ENCODE assay signal across 11 cellular contexts in the genomic region with DNA sequence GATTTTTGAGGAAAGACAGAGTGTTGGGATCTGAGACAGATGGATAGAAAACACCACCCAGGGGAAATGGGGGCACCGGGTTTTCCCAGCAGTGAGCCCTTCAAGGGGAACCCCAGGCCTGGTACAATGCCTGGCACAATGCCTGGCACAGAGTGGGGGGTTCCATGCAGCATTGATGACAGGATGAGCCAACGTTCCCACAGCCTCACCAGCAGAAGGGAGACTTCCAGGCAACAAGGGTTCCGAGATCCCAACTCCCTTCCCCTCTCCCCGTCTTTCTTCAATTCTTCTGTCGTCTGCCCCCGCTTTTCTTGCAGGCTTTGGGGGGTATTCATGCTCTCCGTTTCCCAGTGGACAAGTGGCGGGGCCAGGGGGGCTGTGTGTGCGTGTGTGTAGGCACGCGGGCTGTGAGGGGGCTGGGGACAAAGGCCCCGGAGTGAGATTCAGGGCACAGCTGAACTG.
DNase-seq lines count a peak whose midpoint lies in the region; ATAC-seq and TF ChIP-seq lines count a peak whose summit lies in the region.
"Had no signal": no experiment of that assay in that cellular context is flagged by ENCODE, and none has a peak within 500 bp of the region (broad histone marks: within the 10 kb centered on the region; RNA-seq: fewer than 3 reads in every experiment).

No MANE protein-coding gene starts in this region.

- TF ChIP-seq POLR2A in adrenal gland (IDR thresholded peaks at IDR 0.05) = no peak
- TF ChIP-seq POLR2A in vagina (IDR thresholded peaks at IDR 0.05) = no peak

- no peak overlapping the region for H3K27ac Mint-ChIP-seq in stimulated activated memory B cell treated with anti-CD40 and anti-IgM and Interleukin-4, amounts not matched to agents 10 μg/mL and 1 μg/mL and 100 μg/mL, for 72 hours
- H3K27ac Mint-ChIP-seq: activated T-helper 17 cell treated with anti-CD3 and anti-CD28 coated beads, Interleukin-2, amount 50 U/mL, for 72 hours had no signal

- DNase-seq in adrenal gland = peak in 1 of 7 donors; percentile 40
- DNase-seq in fibroblast of the aortic adventitia (ENCODE audit: low read depth) = peak; percentile 74
- DNase-seq in omental fat pad (ENCODE audit: low spot score) = peak; percentile 66
- no peak for DNase-seq in vagina (ENCODE audit: extremely low spot score in 2 of 2)
- DNase-seq in germinal center (ENCODE audit: low spot score) = no peak
- DNase-seq: foreskin keratinocyte, NCI-H2171 treated with DMSO at 0.1 percent for 48 hours had no signal

- H3K27me3 ChIP-seq in adrenal gland (no peaks in the 10 kb centered on the region), vagina (no peaks in the 10 kb centered on the region)
- H3K27me3 ChIP-seq: foreskin keratinocyte had no signal

- H3K4me3 Mint-ChIP-seq in stimulated activated memory B cell treated with anti-CD40 and anti-IgM and Interleukin-4, amounts not matched to agents 10 μg/mL and 1 μg/mL and 100 μg/mL, for 72 hours = no peak overlapping the region
- H3K4me3 Mint-ChIP-seq: activated T-helper 17 cell treated with anti-CD3 and anti-CD28 coated beads, Interleukin-2, amount 50 U/mL, for 72 hours had no signal

- H3K4me1 ChIP-seq in adrenal gland (replicated peaks in 1 of 2) (peaks cover 9 to 64% of the 10 kb centered on the region in 2 donors), vagina (peaks cover 90% of the 10 kb centered on the region)

- intact Hi-C loops in adrenal gland (cut with DNase I) (loop anchor here in 1 of 2 donors (10.0 kb wide), 1 partner anchor 60 kb away; no protein-coding TSS in a partner anchor), vagina (cut with DNase I) (no loop called here)

- no peaks in the 10 kb centered on the region for H3K36me3 ChIP-seq in adrenal gland (replicated peaks in 1 of 2)
- no peaks in the 10 kb centered on the region for H3K36me3 ChIP-seq in vagina

- ATAC-seq in omental fat pad (ENCODE audit: low FRiP score) (peak; percentile 50), HG02798 (IDR thresholded peaks at IDR 0.05; ENCODE audit: poor library complexity, unreplicated experiment) (no peak)
- ATAC-seq in stimulated activated memory B cell treated with anti-CD40 and anti-IgM and Interleukin-4, amounts not matched to agents 10 μg/mL and 1 μg/mL and 100 μg/mL, for 72 hours = no peak
- ATAC-seq: activated T-helper 17 cell treated with anti-CD3 and anti-CD28 coated beads, Interleukin-2, amount 50 U/mL, for 72 hours had no signal

- H3K9me3 Mint-ChIP-seq in stimulated activated memory B cell treated with anti-CD40 and anti-IgM and Interleukin-4, amounts not matched to agents 10 μg/mL and 1 μg/mL and 100 μg/mL, for 72 hours = no peaks in the 10 kb centered on the region
- H3K9me3 Mint-ChIP-seq: activated T-helper 17 cell treated with anti-CD3 and anti-CD28 coated beads, Interleukin-2, amount 50 U/mL, for 72 hours had no signal

- TF ChIP-seq CTCF in adrenal gland (IDR thresholded peaks at IDR 0.05) = no peak
- no peak for TF ChIP-seq CTCF in fibroblast of the aortic adventitia (IDR thresholded peaks at IDR 0.05; ENCODE audit: insufficient read depth, low read length)
- TF ChIP-seq CTCF in omental fat pad (IDR thresholded peaks at IDR 0.05) = no peak
- no peak for TF ChIP-seq CTCF in vagina (IDR thresholded peaks at IDR 0.05)

- whole genome bisulfite sequencing in adrenal gland, 4 donors = 54 to 72% (median 64%) methylated on average over 12 of the region's 12 CpGs

- no peaks in the 10 kb centered on the region for H3K4me1 Mint-ChIP-seq in stimulated activated memory B cell treated with anti-CD40 and anti-IgM and Interleukin-4, amounts not matched to agents 10 μg/mL and 1 μg/mL and 100 μg/mL, for 72 hours
- H3K4me1 Mint-ChIP-seq: activated T-helper 17 cell treated with anti-CD3 and anti-CD28 coated beads, Interleukin-2, amount 50 U/mL, for 72 hours had no signal

- H3K4me3 ChIP-seq in adrenal gland = no peak overlapping the region
- H3K4me3 ChIP-seq in fibroblast of the aortic adventitia (ENCODE audit: low read depth, low read length) = peak overlapping the region; percentile 10
- H3K4me3 ChIP-seq in vagina = peak overlapping the region in 1 of 2 donors; percentile 4

- no peaks in the 10 kb centered on the region for H3K36me3 Mint-ChIP-seq in stimulated activated memory B cell treated with anti-CD40 and anti-IgM and Interleukin-4, amounts not matched to agents 10 μg/mL and 1 μg/mL and 100 μg/mL, for 72 hours

- H3K9me3 ChIP-seq in adrenal gland (replicated peaks in 1 of 3) (no peaks in the 10 kb centered on the region), vagina (no peaks in the 10 kb centered on the region)

- H3K27ac ChIP-seq in adrenal gland (peak overlapping the region; percentile 26 to 88 (median 72)), vagina (peak overlapping the region; percentile 91)
- H3K27ac ChIP-seq: foreskin keratinocyte, HL-60 had no signal

- H3K27me3 Mint-ChIP-seq in stimulated activated memory B cell treated with anti-CD40 and anti-IgM and Interleukin-4, amounts not matched to agents 10 μg/mL and 1 μg/mL and 100 μg/mL, for 72 hours = peaks cover 35% of the 10 kb centered on the region
- H3K27me3 Mint-ChIP-seq: activated T-helper 17 cell treated with anti-CD3 and anti-CD28 coated beads, Interleukin-2, amount 50 U/mL, for 72 hours had no signal

Comparison
In these comparisons a context has a peak if more than half of its experiments do, and no peak if none do; other contexts are left out.
1. DNase-seq: peak in fibroblast of the aortic adventitia (single experiment) and omental fat pad (single experiment); none in vagina (0 of 2) and germinal center (single experiment).